8 cellular contexts compared by ENCODE assay signal in genomic region chr2:43227830-43228280, GRCh38. TPM values are rescaled to one million over a fixed set of nuclear protein-coding genes. Genes with fewer than 3 reads are reported as not detected.
A peak's percentile ranks its signal among the peaks of the same experiment; 100 is the strongest.
DNase-seq lines count a peak whose midpoint lies in the region; ATAC-seq, FAIRE-seq and TF ChIP-seq lines count a peak whose summit lies in the region.

No MANE protein-coding gene starts in this region.

- H3K9ac ChIP-seq in PC-3 (ENCODE audit: low read length) = peak overlapping the region; percentile 100

- POLR2A ChIA-PET in PC-3 (lab: Charles Lee; ENCODE audit: unreplicated experiment) = no interaction called here

- DNase-seq in GM12864 (ENCODE audit: low read depth) (no peak), PC-3 (peak; percentile 69), epithelial cell of esophagus (ENCODE audit: low read depth) (peak; percentile 19), pancreas (no peak), DMS53 (lab: John Stamatoyannopoulos, UW) (no peak), NCI-H345 treated with DMSO at 0.1 percent for 48 hours (lab: John Stamatoyannopoulos, UW; ENCODE audit: unreplicated experiment) (no peak), NCI-H2171 treated with DMSO at 0.1 percent for 48 hours (lab: John Stamatoyannopoulos, UW) (no peak), AML-193 (lab: John Stamatoyannopoulos, UW) (no peak)

- no peaks in the 10 kb centered on the region for H3K9me2 ChIP-seq in PC-3 (replicated peaks; ENCODE audit: low read length)

- peak overlapping the region; percentile 87 for H3K4me3 ChIP-seq in GM12864 (ENCODE audit: low read depth, low read length)
- H3K4me3 ChIP-seq in PC-3 (ENCODE audit: low read length) = peak overlapping the region; percentile 88
- H3K4me3 ChIP-seq in epithelial cell of esophagus (ENCODE audit: low read length) = peak overlapping the region; percentile 61
- H3K4me3 ChIP-seq in pancreas = peak overlapping the region; percentile 81 to 98 (median 92)

- BruUV-seq in PC-3 (replicated peaks; lab: Mats Ljungman, UMichigan) = no TSS peak

- no peaks in the 10 kb centered on the region for H3K27me3 ChIP-seq in PC-3 (ENCODE audit: low read length)
- H3K27me3 ChIP-seq in pancreas = no peaks in the 10 kb centered on the region

- H3K4me1 ChIP-seq in PC-3 (ENCODE audit: insufficient read depth, low read length) (peaks cover 20% of the 10 kb centered on the region), pancreas (peaks cover 17 to 21% (median 21%) of the 10 kb centered on the region in 3 donors)

- intact Hi-C loops in PC-3 (cut with micrococcal nuclease) = loop anchor here (2.0 to 10.0 kb wide), 5 partner anchors 69 to 403 kb away; no protein-coding TSS in a partner anchor
- intact Hi-C loops in pancreas (cut with DNase I) = loop anchor here in 1 of 3 donors (5.0 to 10.0 kb wide), 2 partner anchors 93 to 251 kb away; no protein-coding TSS in a partner anchor

- CTCF ChIA-PET in PC-3 (lab: Charles Lee) = interaction anchor here (0.5 to 2.4 kb wide), 4 partner anchors 253 to 378 kb away, joined by 3 to 11 read pairs (median 4); no protein-coding TSS in a partner anchor

- H3K9me3 ChIP-seq in PC-3 (ENCODE audit: low read length) (no peaks in the 10 kb centered on the region), pancreas (no peaks in the 10 kb centered on the region)

- H4K20me1 ChIP-seq in PC-3 (ENCODE audit: low read length) = peaks cover 14% of the 10 kb centered on the region

- TF ChIP-seq CTCF in GM12864 (IDR thresholded peaks at IDR 0.05; ENCODE audit: low read depth, low read length, missing control alignments) (peak; percentile 7), PC-3 (conservative IDR thresholded peaks at IDR 0.05; ENCODE audit: low read depth, low read length) (no peak), epithelial cell of esophagus (IDR thresholded peaks at IDR 0.05; ENCODE audit: insufficient read depth, low read depth, low read length, missing control alignments) (peak; percentile 42), pancreas (IDR thresholded peaks at IDR 0.05) (no peak)

- ATAC-seq in PC-3 (no peak), pancreas (peak in 1 of 4 donors; percentile 0)

- H3K27ac ChIP-seq in PC-3 (ENCODE audit: low read length) = peak overlapping the region; percentile 98
- peak overlapping the region; percentile 86 to 98 (median 96) for H3K27ac ChIP-seq in pancreas

- H3K4me2 ChIP-seq in PC-3 (ENCODE audit: low read length) = peak overlapping the region; percentile 99

- WGBS in pancreas, 2 donors = 2 to 5% methylated on average over 10 of the region's 10 CpGs

- H3K79me2 ChIP-seq in PC-3 (ENCODE audit: low read length) = peaks cover 48% of the 10 kb centered on the region

- H3K36me3 ChIP-seq in PC-3 (ENCODE audit: low read depth, low read length) = peaks cover 27% of the 10 kb centered on the region
- H3K36me3 ChIP-seq in pancreas = peaks cover 0 to 35% (median 14%) of the 10 kb centered on the region in 3 donors

- FAIRE-seq in pancreas (lab: Jason Lieb, UNC) = no peak

- H3F3A ChIP-seq in PC-3 (ENCODE audit: low read length, unreplicated experiment) = no peaks in the 10 kb centered on the region

- no peak overlapping the region for H2AFZ ChIP-seq in PC-3 (ENCODE audit: low read length)

RNA-seq across cellular contexts. Expression of gene ZFP36L2, which starts 1.4 kb away (rescaled TPM):
- 14.8 and 26.0 TPM in 2 replicates for total RNA-seq in PC-3 (2014; rRNA removed)
- 100 to 1,000 TPM in 1 of 6 donors, 10 to 100 TPM in 5; 36.8 to 117 (median 64.8) TPM for total RNA-seq in pancreas
- polyA plus RNA-seq in pancreas = 10 to 100 TPM; 44.4 to 52.6 TPM

Comparison
In these comparisons a context has a peak if more than half of its experiments do, and no peak if none do; other contexts are left out.
1. DNase-seq: peak in PC-3 (single experiment) and epithelial cell of esophagus (single experiment); none in GM12864 (single experiment), pancreas (0 of 6), DMS53 (single experiment), NCI-H345 treated with DMSO at 0.1 percent for 48 hours (single experiment), NCI-H2171 treated with DMSO at 0.1 percent for 48 hours (single experiment) and AML-193 (0 of 2).
2. CTCF ChIP-seq: peak in GM12864 (single experiment) and epithelial cell of esophagus (single experiment); none in PC-3 (single experiment) and pancreas (0 of 4).
3. Peak in every context shown above with its lines, with median percentiles within 50 percentile points of each other: H3K4me3 ChIP-seq.